ENCODE assay signal across 8 cellular contexts in the genomic region with DNA sequence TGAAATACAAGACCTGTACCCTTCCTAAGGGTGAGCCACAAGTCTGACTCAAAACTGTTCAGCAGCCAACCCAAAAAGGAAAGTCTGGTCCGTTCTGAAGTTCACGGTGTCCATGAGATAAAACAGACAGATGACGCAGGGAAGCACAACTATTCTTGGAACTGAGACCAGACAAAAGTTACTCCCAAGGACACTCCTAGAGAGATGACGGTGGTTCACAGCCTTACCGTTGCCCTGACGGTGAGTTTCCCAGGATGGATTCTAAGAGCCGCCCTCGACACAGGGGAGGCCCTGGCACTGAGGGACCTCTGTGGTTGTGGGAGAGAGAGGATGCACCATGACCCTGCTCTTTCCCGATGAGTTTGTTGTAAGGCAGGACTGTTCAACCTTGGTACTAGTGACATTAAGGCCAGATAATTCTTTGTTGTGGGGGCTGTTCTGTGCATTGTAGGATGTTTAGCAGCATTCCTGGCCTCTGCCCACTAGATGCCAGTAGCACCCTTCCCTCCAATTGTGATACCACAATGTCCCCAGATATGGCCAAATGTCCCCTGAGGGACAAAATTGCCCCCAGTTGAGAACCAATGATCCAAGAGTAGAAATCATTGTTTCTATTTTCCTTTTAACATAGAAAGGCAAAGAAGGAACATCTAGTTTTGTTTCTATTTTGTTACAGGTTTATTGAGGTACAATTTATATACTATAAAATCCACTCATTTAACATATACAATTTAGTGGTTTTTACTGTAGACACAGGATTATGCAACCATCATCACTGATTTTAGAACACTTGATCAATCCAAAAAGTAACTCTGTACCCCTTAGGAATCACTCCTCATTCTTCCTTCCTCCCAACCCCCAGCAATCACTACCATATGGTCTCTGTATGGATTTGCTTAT. TPM values are rescaled to one million over a fixed set of nuclear protein-coding genes. Genes with fewer than 3 reads are reported as not detected.
DNase-seq lines count a peak whose midpoint lies in the region; ATAC-seq and TF ChIP-seq lines count a peak whose summit lies in the region.

No MANE protein-coding gene starts in this region.

- intact Hi-C loops in left ventricle myocardium inferior (cut with micrococcal nuclease) = no loop called here

- peaks cover 16% of the 10 kb centered on the region for H3K27me3 Mint-ChIP-seq in stimulated activated naive CD8-positive, alpha-beta T cell treated with anti-CD3 and anti-CD28 coated beads, Interleukin-15, amount 100 ng/mL, for 72 hours

- H3K9me3 Mint-ChIP-seq in stimulated activated naive CD8-positive, alpha-beta T cell treated with anti-CD3 and anti-CD28 coated beads, Interleukin-15, amount 100 ng/mL, for 72 hours = no peaks in the 10 kb centered on the region

- H3K27ac ChIP-seq in RWPE1 (no peak overlapping the region), left ventricle myocardium inferior (replicated peaks) (peak overlapping the region; percentile 93), upper lobe of left lung (no peak overlapping the region)

- H3K36me3 ChIP-seq in left ventricle myocardium inferior = no peaks in the 10 kb centered on the region
- H3K36me3 ChIP-seq in upper lobe of left lung = no peaks in the 10 kb centered on the region

- POLR2A ChIA-PET in RWPE1 (lab: Yijun Ruan, JAX; ENCODE audit: low non-redundant PET) = no interaction called here

- no peak overlapping the region for H3K27ac Mint-ChIP-seq in stimulated activated naive CD8-positive, alpha-beta T cell treated with anti-CD3 and anti-CD28 coated beads, Interleukin-15, amount 100 ng/mL, for 72 hours

- H3K4me1 ChIP-seq in left ventricle myocardium inferior (peaks cover 38% of the 10 kb centered on the region), upper lobe of left lung (peaks cover 0 to 13% (median 9%) of the 10 kb centered on the region in 4 donors)

- no peak for TF ChIP-seq EP300 in upper lobe of left lung (IDR thresholded peaks at IDR 0.05)

- H3K4me3 ChIP-seq in left ventricle myocardium inferior = peak overlapping the region; percentile 44
- no peak overlapping the region for H3K4me3 ChIP-seq in upper lobe of left lung

- WGBS in upper lobe of left lung, 2 donors = 76 to 79% methylated on average over 8 to 9 of the region's 9 CpGs

- peak; percentile 43 for TF ChIP-seq CTCF in RWPE1 (conservative IDR thresholded peaks at IDR 0.05; ENCODE audit: low read depth)
- TF ChIP-seq CTCF in left ventricle myocardium inferior (IDR thresholded peaks at IDR 0.05; ENCODE audit: borderline replicate concordance) = peak; percentile 55
- TF ChIP-seq CTCF in upper lobe of left lung (IDR thresholded peaks at IDR 0.05) = peak in 5 of 6 experiments; percentile 8 to 39 (median 23)

- CTCF ChIA-PET in RWPE1 (lab: Yijun Ruan, JAX) = no interaction called here

- peak; percentile 67 for ATAC-seq in stimulated activated naive CD8-positive, alpha-beta T cell treated with anti-CD3 and anti-CD28 coated beads, Interleukin-15, amount 100 ng/mL, for 72 hours
- no peak for ATAC-seq in stimulated activated naive CD8-positive, alpha-beta T cell treated with anti-CD3 and anti-CD28 coated beads, Interleukin-15, Interleukin-2, amounts not matched to agents 100 U/mL and 50 U/mL, for 24 hours
- ATAC-seq in upper lobe of left lung (ENCODE audit: low FRiP score in 2 of 2) = peak; percentile 12 to 55
- no peak for ATAC-seq in GM19467 (IDR thresholded peaks at IDR 0.05; ENCODE audit: unreplicated experiment)
- ATAC-seq in HG03135 (IDR thresholded peaks at IDR 0.05; ENCODE audit: unreplicated experiment) = no peak

- no peak for DNase-seq in stimulated activated naive CD8-positive, alpha-beta T cell treated with anti-CD3 and anti-CD28 coated beads, Interleukin-15, amount 100 ng/mL, for 72 hours
- DNase-seq in stimulated activated naive CD8-positive, alpha-beta T cell treated with anti-CD3 and anti-CD28 coated beads, Interleukin-15, Interleukin-2, amounts not matched to agents 100 U/mL and 50 U/mL, for 24 hours = no peak
- no peak for DNase-seq in RWPE1 (ENCODE audit: low spot score)
- DNase-seq in left ventricle myocardium inferior = peak; percentile 48
- no peak for DNase-seq in upper lobe of left lung
- no peak for DNase-seq in T-helper 1 cell

- no peak for TF ChIP-seq POLR2A in upper lobe of left lung (IDR thresholded peaks at IDR 0.05)

- H3K9me3 ChIP-seq in left ventricle myocardium inferior (replicated peaks) = no peaks in the 10 kb centered on the region
- H3K9me3 ChIP-seq in upper lobe of left lung = no peaks in the 10 kb centered on the region

- peaks cover 5% of the 10 kb centered on the region for H3K4me1 Mint-ChIP-seq in stimulated activated naive CD8-positive, alpha-beta T cell treated with anti-CD3 and anti-CD28 coated beads, Interleukin-15, amount 100 ng/mL, for 72 hours

- H3K4me3 Mint-ChIP-seq in stimulated activated naive CD8-positive, alpha-beta T cell treated with anti-CD3 and anti-CD28 coated beads, Interleukin-15, amount 100 ng/mL, for 72 hours = no peak overlapping the region

- H3K27me3 ChIP-seq in left ventricle myocardium inferior (ENCODE audit: low read depth) (no peaks in the 10 kb centered on the region), upper lobe of left lung (no peaks in the 10 kb centered on the region)

RNA-seq across cellular contexts. Expression of a gene that starts 23.0 kb away (rescaled TPM):
- total RNA-seq in left ventricle myocardium inferior (not detected), upper lobe of left lung (not detected)

RNA-seq across cellular contexts. Expression of a gene that starts 48.0 kb away (rescaled TPM):
- total RNA-seq in left ventricle myocardium inferior (520 TPM), upper lobe of left lung (10 to 100 TPM in 3 of 6 donors, 1 to 10 TPM in 3; 4.6 to 30.4 (median 9.0) TPM)

RNA-seq across cellular contexts. Expression of a gene that starts 56.1 kb away (rescaled TPM):
- total RNA-seq in left ventricle myocardium inferior (109 TPM), upper lobe of left lung (100 to 1,000 TPM in 5 of 6 donors, 10 to 100 TPM in 1; 34.6 to 255 (median 139) TPM)

Comparison
In these comparisons a context has a peak if more than half of its experiments do, and no peak if none do; other contexts are left out.
1. ATAC-seq: peak in stimulated activated naive CD8-positive, alpha-beta T cell treated with anti-CD3 and anti-CD28 coated beads, Interleukin-15, amount 100 ng/mL, for 72 hours (single experiment) and upper lobe of left lung (2 of 2); none in stimulated activated naive CD8-positive, alpha-beta T cell treated with anti-CD3 and anti-CD28 coated beads, Interleukin-15, Interleukin-2, amounts not matched to agents 100 U/mL and 50 U/mL, for 24 hours (single experiment), GM19467 (single experiment) and HG03135 (single experiment).
2. RNA of a gene that starts 48.0 kb away (total RNA-seq): 520 TPM in left ventricle myocardium inferior (single experiment); 4.6 to 30.4 TPM in upper lobe of left lung; every median in the first group is over 10 times any median in the second.
3. Peak in every context shown above with its lines, with median percentiles within 50 percentile points of each other: CTCF ChIP-seq.